20 cellular contexts compared by ENCODE assay signal in genomic region chr22:38449776-38450175, GRCh38. TPM values are rescaled to one million over a fixed set of nuclear protein-coding genes. Genes with fewer than 3 reads are reported as not detected.
"Had no signal": no experiment of that assay in that cellular context is flagged by ENCODE, and none has a peak within 500 bp of the region (broad histone marks: within the 10 kb centered on the region; RNA-seq: fewer than 3 reads in every experiment).

No MANE protein-coding gene starts in this region.

- H3K27ac Mint-ChIP-seq: activated CD8-positive, alpha-beta T cell treated with anti-CD3 and anti-CD28 coated beads, Interleukin-2, amount 10 ng/mL, durations not matched to agents 7 days and 5 days; activated naive CD8-positive, alpha-beta T cell treated with anti-CD3 and anti-CD28 coated beads, Interleukin-2, amount 10 ng/mL, durations not matched to agents 7 days and 5 days; effector memory CD8-positive, alpha-beta T cell; nephron progenitor cell; stimulated activated naive B cell treated with anti-CD40 and anti-IgM and Interleukin-4, amounts not matched to agents 10 μg/mL and 1 μg/mL and 100 μg/mL, for 72 hours had no signal

- H3K4me1 ChIP-seq: parathyroid adenoma, SJCRH30 had no signal

- H3K9me3 ChIP-seq: SJCRH30, spleen had no signal

- H3K79me2 ChIP-seq: parathyroid adenoma had no signal

- H3K4me3 ChIP-seq: cardiac muscle cell, SJCRH30, spleen had no signal

- H3K27ac ChIP-seq: cardiac muscle cell, epithelial cell of prostate, parathyroid adenoma, SJCRH30, spleen had no signal

- H2AFZ ChIP-seq: parathyroid adenoma had no signal

- DNase-seq: activated CD4-positive, alpha-beta T cell treated with anti-CD3 and anti-CD28 coated beads for 4 hours; activated CD8-positive, alpha-beta memory T cell treated with anti-CD3 and anti-CD28 coated beads, Interleukin-2, amount 50 U/mL, for 48 hours; activated CD8-positive, alpha-beta T cell treated with anti-CD3 and anti-CD28 coated beads, Interleukin-2, amount 10 ng/mL, durations not matched to agents 7 days and 5 days; aorta; cortex of kidney; effector memory CD8-positive, alpha-beta T cell; mesenchymal stem cell; nephron progenitor cell; SJCRH30; spleen; stimulated activated CD4-positive, alpha-beta T cell treated with anti-CD3 and anti-CD28 coated beads, Interleukin-2, amount 100 ng/mL, for 24 hours; stimulated activated naive B cell treated with anti-CD40 and anti-IgM and Interleukin-4, amounts not matched to agents 10 μg/mL and 1 μg/mL and 100 μg/mL, for 72 hours; T-helper 9 cell; trophoblast cell had no signal

- H3K27me3 ChIP-seq: cardiac muscle cell had no signal

- ATAC-seq: activated CD8-positive, alpha-beta T cell treated with anti-CD3 and anti-CD28 coated beads, Interleukin-2, amount 10 ng/mL, durations not matched to agents 7 days and 5 days; effector memory CD8-positive, alpha-beta T cell; left lobe of liver; stimulated activated naive B cell treated with anti-CD40 and anti-IgM and Interleukin-4, amounts not matched to agents 10 μg/mL and 1 μg/mL and 100 μg/mL, for 72 hours had no signal

- H3K4me3 Mint-ChIP-seq: activated CD8-positive, alpha-beta T cell treated with anti-CD3 and anti-CD28 coated beads, Interleukin-2, amount 10 ng/mL, durations not matched to agents 7 days and 5 days; activated naive CD8-positive, alpha-beta T cell treated with anti-CD3 and anti-CD28 coated beads, Interleukin-2, amount 10 ng/mL, durations not matched to agents 7 days and 5 days; effector memory CD8-positive, alpha-beta T cell; nephron progenitor cell; stimulated activated naive B cell treated with anti-CD40 and anti-IgM and Interleukin-4, amounts not matched to agents 10 μg/mL and 1 μg/mL and 100 μg/mL, for 72 hours had no signal

- H3K36me3 ChIP-seq: cardiac muscle cell, SJCRH30, spleen had no signal

- H3K36me3 Mint-ChIP-seq: stimulated activated naive B cell treated with anti-CD40 and anti-IgM and Interleukin-4, amounts not matched to agents 10 μg/mL and 1 μg/mL and 100 μg/mL, for 72 hours had no signal

- H3K9me3 Mint-ChIP-seq: activated naive CD8-positive, alpha-beta T cell treated with anti-CD3 and anti-CD28 coated beads, Interleukin-2, amount 10 ng/mL, durations not matched to agents 7 days and 5 days; effector memory CD8-positive, alpha-beta T cell; nephron progenitor cell; stimulated activated naive B cell treated with anti-CD40 and anti-IgM and Interleukin-4, amounts not matched to agents 10 μg/mL and 1 μg/mL and 100 μg/mL, for 72 hours had no signal

RNA-seq across cellular contexts. Expression of gene KCNJ4, which starts 5.2 kb away (rescaled TPM):
- total RNA-seq: activated CD8-positive, alpha-beta T cell treated with anti-CD3 and anti-CD28 coated beads, Interleukin-2, amount 10 ng/mL, durations not matched to agents 7 days and 5 days; activated naive CD8-positive, alpha-beta T cell treated with anti-CD3 and anti-CD28 coated beads, Interleukin-2, amount 10 ng/mL, durations not matched to agents 7 days and 5 days; aorta; left lobe of liver; spleen; subcutaneous adipose tissue had no signal
- polyA plus RNA-seq: aorta, spleen had no signal
